Comparison of ENCODE assay signal across 8 cellular contexts in the genomic region with DNA sequence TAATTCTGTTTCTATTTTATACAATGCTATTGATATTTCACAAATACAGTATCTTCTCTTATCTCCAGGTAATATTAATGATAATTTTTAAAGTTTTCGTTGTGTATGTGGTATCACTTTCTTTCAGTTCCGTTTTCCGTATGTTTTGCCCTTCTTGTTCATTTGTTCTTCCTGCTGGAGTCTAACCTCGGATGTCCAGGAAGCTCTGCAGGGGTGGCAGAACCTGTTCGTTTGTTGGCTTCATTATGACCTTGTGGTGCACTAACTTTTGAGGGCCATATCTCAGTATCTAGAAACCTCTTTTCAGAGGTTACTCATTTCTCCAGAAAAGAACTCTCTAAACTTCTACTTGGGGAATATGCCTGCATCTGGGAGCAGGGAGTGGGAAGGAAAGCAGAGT.
"Had no signal": no experiment of that assay in that cellular context is flagged by ENCODE, and none has a peak within 500 bp of the region (broad histone marks: within the 10 kb centered on the region; RNA-seq: fewer than 3 reads in every experiment).

No MANE protein-coding gene starts in this region.

- H3K27me3 Mint-ChIP-seq: IgD-negative memory B cell had no signal

- H3K4me3 Mint-ChIP-seq: HFFc6, IgD-negative memory B cell had no signal

- FAIRE-seq: HepG2 had no signal

- H3K9me3 Mint-ChIP-seq: HFFc6, IgD-negative memory B cell had no signal

- H3K27ac Mint-ChIP-seq: HFFc6, IgD-negative memory B cell had no signal

- DNase-seq: GM23248, GOT3, H7, HFFc6, KBM-7 had no signal

- ATAC-seq: HCT116, HepG2 had no signal
